Comparison of ENCODE assay signal across 30 cellular contexts in genomic region chr10:103756277-103756869, GRCh38.
A peak's percentile ranks its signal among the peaks of the same experiment; 100 is the strongest.
DNase-seq lines count a peak whose midpoint lies in the region; ATAC-seq, FAIRE-seq and TF ChIP-seq lines count a peak whose summit lies in the region.
"Had no signal": no experiment of that assay in that cellular context is flagged by ENCODE, and none has a peak within 500 bp of the region (broad histone marks: within the 10 kb centered on the region; RNA-seq: fewer than 3 reads in every experiment).

No MANE protein-coding gene starts in this region.

- POLR2A ChIA-PET in MCF 10A (lab: Yijun Ruan, JAX), result interaction anchor here (1.0 to 4.1 kb wide), 3 partner anchors 9 to 114 kb away, joined by 3 to 55 read pairs (median 4); no protein-coding TSS in a partner anchor
- POLR2A ChIA-PET in RWPE1 (lab: Yijun Ruan, JAX; ENCODE audit: low non-redundant PET), result interaction anchor here (0.6 kb wide), 1 partner anchor 13 kb away, joined by 4 read pairs; no protein-coding TSS in a partner anchor

- H3K4me1 ChIP-seq in mammary epithelial cell (ENCODE audit: insufficient read depth, low read length), result peaks cover 60% of the 10 kb centered on the region
- H3K4me1 ChIP-seq in esophagus squamous epithelium, result peaks cover 33 to 70% (median 44%) of the 10 kb centered on the region in 3 donors
- H3K4me1 ChIP-seq in pancreas, result peaks cover 0 to 10% (median 0%) of the 10 kb centered on the region in 3 donors

- no peaks in the 10 kb centered on the region for H3K27me3 ChIP-seq in mammary epithelial cell (ENCODE audit: insufficient read depth, low read length)
- H3K27me3 ChIP-seq in esophagus squamous epithelium, result no peaks in the 10 kb centered on the region
- H3K27me3 ChIP-seq in pancreas, result no peaks in the 10 kb centered on the region
- H3K27me3 ChIP-seq: BE2C, brain microvascular endothelial cell, foreskin keratinocyte, hepatocyte had no signal

- no peak overlapping the region for H3K9ac ChIP-seq in mammary epithelial cell (ENCODE audit: insufficient read depth, low read length)

- H3K36me3 ChIP-seq in mammary epithelial cell (ENCODE audit: insufficient read depth, low read length), result peaks cover 9% of the 10 kb centered on the region
- peaks cover 0 to 22% (median 0%) of the 10 kb centered on the region in 3 donors for H3K36me3 ChIP-seq in esophagus squamous epithelium
- H3K36me3 ChIP-seq in pancreas, result no peaks in the 10 kb centered on the region
- H3K36me3 ChIP-seq: BE2C, brain microvascular endothelial cell had no signal

- H3K4me3 Mint-ChIP-seq in MCF 10A (ENCODE audit: unreplicated experiment), result no peak overlapping the region
- H3K4me3 Mint-ChIP-seq: activated naive CD4-positive, alpha-beta T cell treated with anti-CD3 and anti-CD28 coated beads, Interleukin-2, amount 10 ng/mL, durations not matched to agents 7 days and 5 days; type B pancreatic cell had no signal

- H3K4me1 Mint-ChIP-seq in MCF 10A (ENCODE audit: insufficient read depth, unreplicated experiment), result peaks cover 35% of the 10 kb centered on the region

- TF ChIP-seq CTCF in MCF 10A (IDR thresholded peaks at IDR 0.05; ENCODE audit: unreplicated experiment), result no peak
- no peak for TF ChIP-seq CTCF in mammary epithelial cell (conservative IDR thresholded peaks at IDR 0.05 in 1 of 2, IDR thresholded peaks at IDR 0.05 in 1 of 2; ENCODE audit: extremely low read depth in 1 of 2, insufficient read depth in 1 of 2, low read depth in 1 of 2, low read length in 2 of 2)
- TF ChIP-seq CTCF in RWPE1 (conservative IDR thresholded peaks at IDR 0.05; ENCODE audit: low read depth), result no peak
- TF ChIP-seq CTCF in esophagus squamous epithelium (IDR thresholded peaks at IDR 0.05), result no peak
- no peak for TF ChIP-seq CTCF in pancreas (IDR thresholded peaks at IDR 0.05)

- CTCF ChIA-PET in MCF 10A (lab: Yijun Ruan, JAX), result interaction anchor here (1.0 to 1.4 kb wide), 3 partner anchors 9 to 152 kb away, joined by 3 to 5 read pairs (median 4); no protein-coding TSS in a partner anchor
- CTCF ChIA-PET in mammary epithelial cell (lab: Charles Lee; ENCODE audit: low non-redundant PET), result no interaction called here
- CTCF ChIA-PET in RWPE1 (lab: Yijun Ruan, JAX), result interaction anchor here (1.1 kb wide), 2 partner anchors 58 to 132 kb away, joined by 3 read pairs; no protein-coding TSS in a partner anchor

- H3K27me3 Mint-ChIP-seq in MCF 10A (ENCODE audit: insufficient read depth, unreplicated experiment), result no peaks in the 10 kb centered on the region
- H3K27me3 Mint-ChIP-seq: type B pancreatic cell had no signal

- H3K27ac Mint-ChIP-seq in MCF 10A (ENCODE audit: low read depth, unreplicated experiment), result peak overlapping the region; percentile 75
- H3K27ac Mint-ChIP-seq: activated naive CD4-positive, alpha-beta T cell treated with anti-CD3 and anti-CD28 coated beads, Interleukin-2, amount 10 ng/mL, durations not matched to agents 7 days and 5 days; type B pancreatic cell had no signal

- WGBS in mammary epithelial cell (ENCODE audit: low coverage, missing lambda C conversion rate), result 88% methylated on average over 6 of the region's 8 CpGs
- WGBS in esophagus squamous epithelium, 2 donors, result 50 to 66% methylated on average over 3 to 4 of the region's 8 CpGs
- WGBS in pancreas, 2 donors, result 75 to 85% methylated on average over 8 of the region's 8 CpGs

- no peaks in the 10 kb centered on the region for H3K9me3 ChIP-seq in mammary epithelial cell (replicated peaks; ENCODE audit: insufficient read depth, low read length)
- H3K9me3 ChIP-seq in esophagus squamous epithelium, result no peaks in the 10 kb centered on the region
- no peaks in the 10 kb centered on the region for H3K9me3 ChIP-seq in pancreas
- H3K9me3 ChIP-seq: BE2C had no signal

- no peak for FAIRE-seq in pancreas (lab: Jason Lieb, UNC)
- FAIRE-seq: GM19239 had no signal

- ATAC-seq in pancreas, result no peak
- ATAC-seq in GM19467 (IDR thresholded peaks at IDR 0.05; ENCODE audit: unreplicated experiment), result no peak
- ATAC-seq: foreskin keratinocyte, HCT116, left cardiac atrium had no signal

- dilution Hi-C loops in mammary epithelial cell (cut with HindIII; ENCODE audit: low sequenced_read_pairs), result no loop called here

- intact Hi-C loops in MCF 10A (cut with micrococcal nuclease), result no loop called here
- intact Hi-C loops in mammary epithelial cell (cut with micrococcal nuclease), result no loop called here
- intact Hi-C loops in esophagus squamous epithelium (cut with DNase I), result no loop called here
- intact Hi-C loops in pancreas (cut with DNase I), result no loop called here

- TF ChIP-seq POLR2A in esophagus squamous epithelium (IDR thresholded peaks at IDR 0.05), result no peak

- H3K36me3 Mint-ChIP-seq in MCF 10A (ENCODE audit: insufficient read depth, unreplicated experiment), result peaks cover 11% of the 10 kb centered on the region
- H3K36me3 Mint-ChIP-seq: type B pancreatic cell had no signal

- BruUV-seq in MCF 10A (replicated peaks; lab: Mats Ljungman, UMichigan) (no TSS peak), mammary epithelial cell (replicated peaks; lab: Mats Ljungman, UMichigan) (no TSS peak)

- H3K4me2 ChIP-seq in mammary epithelial cell (ENCODE audit: insufficient read depth, low read depth, low read length), result no peak overlapping the region
- H3K4me2 ChIP-seq: hepatocyte had no signal

- H3K4me3 ChIP-seq in mammary epithelial cell (replicated peaks in 1 of 3; ENCODE audit: insufficient read depth in 1 of 3, low read depth in 2 of 3, low read length in 3 of 3) (no peak overlapping the region), esophagus squamous epithelium (no peak overlapping the region), skin epidermis (no peak overlapping the region), pancreas (no peak overlapping the region)
- H3K4me3 ChIP-seq: hepatocyte, SK-N-MC had no signal

- in situ Hi-C loops in mammary epithelial cell (cut with MboI; ENCODE audit: low sequenced_read_pairs in 2 of 2), result no loop called here

- H2AFZ ChIP-seq in mammary epithelial cell (ENCODE audit: low read depth, low read length), result no peak overlapping the region
- H2AFZ ChIP-seq: hepatocyte had no signal

- H4K20me1 ChIP-seq in mammary epithelial cell (ENCODE audit: insufficient read depth, low read length), result no peaks in the 10 kb centered on the region

- H3K9me3 Mint-ChIP-seq in MCF 10A (ENCODE audit: unreplicated experiment), result no peaks in the 10 kb centered on the region
- H3K9me3 Mint-ChIP-seq: type B pancreatic cell had no signal

- DNase-seq in MCF 10A (ENCODE audit: unreplicated experiment) (no peak), mammary epithelial cell (no peak), RWPE1 (ENCODE audit: low spot score) (no peak), esophagus squamous epithelium (lab: John Stamatoyannopoulos, UW) (no peak), pancreas (no peak), NCI-H524 treated with DMSO at 0.1 percent for 48 hours (lab: John Stamatoyannopoulos, UW) (no peak)
- DNase-seq: activated CD4-positive, alpha-beta T cell treated with anti-CD3 and anti-CD28 coated beads for 48 hours; activated naive CD4-positive, alpha-beta T cell treated with anti-CD3 and anti-CD28 coated beads, Interleukin-2, amount 10 ng/mL, durations not matched to agents 7 days and 5 days; amniotic stem cell; BE2C; brain microvascular endothelial cell; DMS79; effector CD8-positive, alpha-beta T cell; erythroblast; foreskin keratinocyte; GDM1; left cardiac atrium; mesendoderm; NCI-H1436 treated with DMSO at 0.1 percent for 48 hours; NCI-H446; NCI-H82; occipital lobe; RPMI8226 had no signal

- peaks cover 79% of the 10 kb centered on the region for H3K79me2 ChIP-seq in mammary epithelial cell (ENCODE audit: insufficient read depth, low read length)

- H3K27ac ChIP-seq in mammary epithelial cell (ENCODE audit: insufficient read depth, low read depth, low read length) (no peak overlapping the region), RWPE1 (peak overlapping the region; percentile 95), esophagus squamous epithelium (peak overlapping the region; percentile 77 to 91 (median 84)), skin epidermis (peak overlapping the region in 12 of 21 experiments; percentile 1 to 80 (median 69)), pancreas (no peak overlapping the region)
- H3K27ac ChIP-seq: brain microvascular endothelial cell, SK-N-MC had no signal

Comparison
In these comparisons a context has a peak if more than half of its experiments do, and no peak if none do; other contexts are left out.
1. H3K27ac ChIP-seq: peak in RWPE1 (single experiment), esophagus squamous epithelium (4 of 4) and skin epidermis (12 of 21); none in mammary epithelial cell (single experiment) and pancreas (0 of 4).